Comparison of ENCODE assay signal across 19 cellular contexts in the genomic region with DNA sequence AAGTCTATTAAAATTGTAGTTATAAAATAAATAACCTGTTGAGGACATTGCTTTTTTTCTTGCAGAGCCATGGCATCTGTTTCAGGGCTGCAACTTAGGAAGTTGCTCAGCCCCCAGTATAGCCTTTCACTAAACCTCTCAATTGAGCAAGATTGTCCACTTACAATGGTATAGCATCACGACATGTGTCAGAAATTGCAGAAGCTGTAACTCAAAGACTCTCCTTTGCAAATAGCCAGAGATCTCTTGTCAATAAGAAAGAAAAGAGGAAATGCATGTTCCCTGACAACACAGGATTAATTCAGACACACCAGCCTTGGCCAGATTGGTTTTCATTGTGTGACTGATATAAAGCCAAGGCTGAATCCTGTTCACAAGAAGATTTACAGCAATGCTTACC. TPM values are rescaled to one million over a fixed set of nuclear protein-coding genes. Genes with fewer than 3 reads are reported as not detected.
"Had no signal": no experiment of that assay in that cellular context is flagged by ENCODE, and none has a peak within 500 bp of the region (broad histone marks: within the 10 kb centered on the region; RNA-seq: fewer than 3 reads in every experiment).

No MANE protein-coding gene starts in this region.

- H3K36me3 Mint-ChIP-seq: activated naive CD8-positive, alpha-beta T cell treated with anti-CD3 and anti-CD28 coated beads for 36 hours; neural progenitor cell had no signal

- ATAC-seq: activated CD4-positive, CD25-positive, alpha-beta regulatory T cell treated with anti-CD3 and anti-CD28 coated beads, Interleukin-2, amount 50 U/mL, for 24 hours; esophagus mucosa; left lobe of liver; stimulated activated naive CD8-positive, alpha-beta T cell treated with anti-CD3 and anti-CD28 coated beads, Interleukin-15, Interleukin-2, amounts not matched to agents 100 U/mL and 50 U/mL, for 24 hours had no signal

- H3K4me1 Mint-ChIP-seq: activated naive CD8-positive, alpha-beta T cell treated with anti-CD3 and anti-CD28 coated beads for 36 hours; neural progenitor cell had no signal

- H3K4me3 ChIP-seq: body of pancreas, colonic mucosa, neural progenitor cell, ovary, right lobe of liver, smooth muscle cell had no signal

- H3K27me3 Mint-ChIP-seq: activated naive CD8-positive, alpha-beta T cell treated with anti-CD3 and anti-CD28 coated beads for 36 hours had no signal

- H3K4me3 Mint-ChIP-seq: activated naive CD8-positive, alpha-beta T cell treated with anti-CD3 and anti-CD28 coated beads for 36 hours; activated T-helper 1 cell treated with anti-CD3 and anti-CD28 coated beads, Interleukin-12 subunit alpha, Interleukin-12 subunit beta, Interleukin-2, Interleukin-4 antibody, amounts not matched to agents 30 ng/mL and 10 ng/mL and 1 ng/mL, durations not matched to agents 14 hours and 24 hours and 36 hours; neural progenitor cell had no signal

- H3K27ac Mint-ChIP-seq: activated naive CD8-positive, alpha-beta T cell treated with anti-CD3 and anti-CD28 coated beads for 36 hours; activated T-helper 1 cell treated with anti-CD3 and anti-CD28 coated beads, Interleukin-12 subunit alpha, Interleukin-12 subunit beta, Interleukin-2, Interleukin-4 antibody, amounts not matched to agents 30 ng/mL and 10 ng/mL and 1 ng/mL, durations not matched to agents 14 hours and 24 hours and 36 hours; neural progenitor cell had no signal

- DNase-seq: activated naive CD8-positive, alpha-beta T cell treated with anti-CD3 and anti-CD28 coated beads for 36 hours; amygdala; body of pancreas; caudate nucleus; colonic mucosa; islet precursor cell; mammary epithelial cell; ovary; right lobe of liver; stimulated activated CD4-positive, alpha-beta T cell treated with anti-CD3 and anti-CD28 coated beads, Interleukin-4, amount 100 ng/mL, for 4 hours; stimulated activated CD8-positive, alpha-beta memory T cell treated with anti-CD3 and anti-CD28 coated beads, Interleukin-4, amount 100 ng/mL, for 48 hours; stimulated activated naive CD8-positive, alpha-beta T cell treated with anti-CD3 and anti-CD28 coated beads, Interleukin-15, Interleukin-2, amounts not matched to agents 100 U/mL and 50 U/mL, for 24 hours; trophoblast cell had no signal

RNA-seq across cellular contexts. Expression of gene CYSLTR2, which starts 38.7 kb away (rescaled TPM):
- polyA plus RNA-seq: mammary epithelial cell had no signal
